ENCODE assay signal across 8 cellular contexts in genomic region chr6:30691208-30691872, GRCh38. TPM values are rescaled to one million over a fixed set of nuclear protein-coding genes. Genes with fewer than 3 reads are reported as not detected.
A peak's percentile ranks its signal among the peaks of the same experiment; 100 is the strongest.
DNase-seq lines count a peak whose midpoint lies in the region; ATAC-seq lines count a peak whose summit lies in the region.

No MANE protein-coding gene starts in this region.

- DNase-seq in Caki2 (ENCODE audit: low read depth) = peak; percentile 61
- DNase-seq in NCI-H2227 (lab: John Stamatoyannopoulos, UW; ENCODE audit: unreplicated experiment) = peak; percentile 47
- DNase-seq in NCI-H226 = no peak
- DNase-seq in EL = no peak

- no peaks in the 10 kb centered on the region for H3K27me3 ChIP-seq in ectodermal cell (ENCODE audit: control insufficient read depth, insufficient read depth, low read length, poor library complexity, severe bottlenecking)
- no peaks in the 10 kb centered on the region for H3K27me3 ChIP-seq in neuron (ENCODE audit: insufficient read depth, low read length)

- H3K27ac ChIP-seq in ectodermal cell (ENCODE audit: insufficient read depth, low read depth, low read length, poor library complexity, severe bottlenecking) = peak overlapping the region; percentile 30

- 27 to 32% methylated on average over 8 of the region's 9 CpGs for WGBS in ectodermal cell, 2 experiments

- in situ Hi-C loops in Caki2 (cut with HindIII; ENCODE audit: low pct_unique_long_range_greater_than_20kb, low sequenced_read_pairs) = no loop called here

- H2AFZ ChIP-seq in neuron (ENCODE audit: low read depth, low read length) = peak overlapping the region; percentile 46

- ATAC-seq in GM21619 (IDR thresholded peaks at IDR 0.05; ENCODE audit: unreplicated experiment) (no peak), HG02588 (IDR thresholded peaks at IDR 0.05; ENCODE audit: unreplicated experiment) (no peak)

- peaks cover 25% of the 10 kb centered on the region for H3K4me1 ChIP-seq in ectodermal cell (ENCODE audit: control insufficient read depth, insufficient read depth, low read length)
- H3K4me1 ChIP-seq in neuron (ENCODE audit: insufficient read depth, low read length) = peaks cover 36% of the 10 kb centered on the region

- H3K36me3 ChIP-seq in ectodermal cell (ENCODE audit: control insufficient read depth, insufficient read depth, low read length) (no peaks in the 10 kb centered on the region), neuron (ENCODE audit: insufficient read depth, low read length) (no peaks in the 10 kb centered on the region)

- H3K4me3 ChIP-seq in ectodermal cell (ENCODE audit: insufficient read depth, low read depth, low read length) = peak overlapping the region; percentile 72
- H3K4me3 ChIP-seq in neuron (ENCODE audit: low read length) = peak overlapping the region; percentile 53

- no peaks in the 10 kb centered on the region for H3K9me3 ChIP-seq in ectodermal cell (ENCODE audit: control insufficient read depth, low read length)
- no peaks in the 10 kb centered on the region for H3K9me3 ChIP-seq in neuron (ENCODE audit: low read length)

RNA-seq across cellular contexts. Expression of gene NRM, which starts 0.6 kb away (rescaled TPM):
- total RNA-seq in Caki2 (2014; rRNA removed; shearing (Covaris generic); ENCODE audit: low replicate concordance) = 2.3 and 16.7 TPM in 2 replicates
- 76.5 TPM for polyA plus RNA-seq in ectodermal cell (2013, experiment 1 of 4)
- polyA plus RNA-seq in ectodermal cell (2013, experiment 2 of 4) = 72.5 TPM
- 59.8 TPM for polyA plus RNA-seq in ectodermal cell (2013, experiment 3 of 4)
- polyA plus RNA-seq in ectodermal cell (2013, experiment 4 of 4) = 70.5 TPM

RNA-seq across cellular contexts. Expression of gene PPP1R18, which starts 4.9 kb away (rescaled TPM):
- 29.9 and 37.7 TPM in 2 replicates for total RNA-seq in Caki2 (2014; rRNA removed; shearing (Covaris generic); ENCODE audit: low replicate concordance)
- 56.8 TPM for polyA plus RNA-seq in ectodermal cell (2013, experiment 1 of 4)
- polyA plus RNA-seq in ectodermal cell (2013, experiment 2 of 4) = 62.0 TPM
- polyA plus RNA-seq in ectodermal cell (2013, experiment 3 of 4) = 54.7 TPM
- 61.8 TPM for polyA plus RNA-seq in ectodermal cell (2013, experiment 4 of 4)

RNA-seq across cellular contexts. Expression of gene DHX16, which starts 18.5 kb away (rescaled TPM):
- total RNA-seq in Caki2 (2014; rRNA removed; shearing (Covaris generic); ENCODE audit: low replicate concordance) = 31.4 and 37.5 TPM in 2 replicates
- polyA plus RNA-seq in ectodermal cell (2013, experiment 1 of 4) = 36.3 TPM
- polyA plus RNA-seq in ectodermal cell (2013, experiment 2 of 4) = 34.9 TPM
- 29.0 TPM for polyA plus RNA-seq in ectodermal cell (2013, experiment 3 of 4)
- 29.8 TPM for polyA plus RNA-seq in ectodermal cell (2013, experiment 4 of 4)

RNA-seq across cellular contexts. Expression of gene MDC1, which starts 25.7 kb away (rescaled TPM):
- total RNA-seq in Caki2 (2014; rRNA removed; shearing (Covaris generic); ENCODE audit: low replicate concordance) = 3.3 and 6.7 TPM in 2 replicates
- 97.8 TPM for polyA plus RNA-seq in ectodermal cell (2013, experiment 1 of 4)
- polyA plus RNA-seq in ectodermal cell (2013, experiment 2 of 4) = 99.6 TPM
- 94.9 TPM for polyA plus RNA-seq in ectodermal cell (2013, experiment 3 of 4)
- polyA plus RNA-seq in ectodermal cell (2013, experiment 4 of 4) = 96.9 TPM

RNA-seq across cellular contexts. Expression of gene TUBB, which starts 28.8 kb away (rescaled TPM):
- total RNA-seq in Caki2 (2014; rRNA removed; shearing (Covaris generic); ENCODE audit: low replicate concordance) = 538 and 624 TPM in 2 replicates
- polyA plus RNA-seq in ectodermal cell (2013, experiment 1 of 4) = 2,935 TPM
- 2,959 TPM for polyA plus RNA-seq in ectodermal cell (2013, experiment 2 of 4)
- 2,164 TPM for polyA plus RNA-seq in ectodermal cell (2013, experiment 3 of 4)
- polyA plus RNA-seq in ectodermal cell (2013, experiment 4 of 4) = 2,353 TPM

Comparison
In these comparisons a context has a peak if more than half of its experiments do, and no peak if none do; other contexts are left out.
1. DNase-seq: peak in Caki2 (single experiment) and NCI-H2227 (single experiment); none in NCI-H226 (single experiment) and EL (single experiment).